Comparison of ENCODE assay signal across 1 cellular context in the genomic region with DNA sequence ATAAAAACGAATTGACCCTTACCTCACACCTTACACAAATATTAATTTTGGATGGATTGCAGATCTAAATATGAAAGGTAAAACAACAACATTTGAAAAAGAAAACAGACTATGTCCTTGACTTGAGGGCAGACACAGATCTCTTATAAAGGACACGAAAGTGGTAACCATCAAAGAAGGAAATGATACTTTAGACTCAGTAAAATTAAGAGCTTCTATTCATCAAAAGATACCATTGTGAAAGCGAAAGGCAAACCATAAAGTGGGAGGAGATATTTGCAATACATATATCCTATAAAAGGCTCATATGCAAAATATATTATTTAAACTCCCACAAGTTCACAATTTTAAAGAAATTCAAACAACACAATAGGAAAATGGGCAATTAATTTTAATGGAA.
TF ChIP-seq lines count a peak whose summit lies in the region.

No MANE protein-coding gene starts in this region.

TF ChIP-seq in GM23338, 12 proteins besides CTCF, POLR2A, EP300 and RAD21 (continued from another document):
- TF ChIP-seq, protein P1, sequence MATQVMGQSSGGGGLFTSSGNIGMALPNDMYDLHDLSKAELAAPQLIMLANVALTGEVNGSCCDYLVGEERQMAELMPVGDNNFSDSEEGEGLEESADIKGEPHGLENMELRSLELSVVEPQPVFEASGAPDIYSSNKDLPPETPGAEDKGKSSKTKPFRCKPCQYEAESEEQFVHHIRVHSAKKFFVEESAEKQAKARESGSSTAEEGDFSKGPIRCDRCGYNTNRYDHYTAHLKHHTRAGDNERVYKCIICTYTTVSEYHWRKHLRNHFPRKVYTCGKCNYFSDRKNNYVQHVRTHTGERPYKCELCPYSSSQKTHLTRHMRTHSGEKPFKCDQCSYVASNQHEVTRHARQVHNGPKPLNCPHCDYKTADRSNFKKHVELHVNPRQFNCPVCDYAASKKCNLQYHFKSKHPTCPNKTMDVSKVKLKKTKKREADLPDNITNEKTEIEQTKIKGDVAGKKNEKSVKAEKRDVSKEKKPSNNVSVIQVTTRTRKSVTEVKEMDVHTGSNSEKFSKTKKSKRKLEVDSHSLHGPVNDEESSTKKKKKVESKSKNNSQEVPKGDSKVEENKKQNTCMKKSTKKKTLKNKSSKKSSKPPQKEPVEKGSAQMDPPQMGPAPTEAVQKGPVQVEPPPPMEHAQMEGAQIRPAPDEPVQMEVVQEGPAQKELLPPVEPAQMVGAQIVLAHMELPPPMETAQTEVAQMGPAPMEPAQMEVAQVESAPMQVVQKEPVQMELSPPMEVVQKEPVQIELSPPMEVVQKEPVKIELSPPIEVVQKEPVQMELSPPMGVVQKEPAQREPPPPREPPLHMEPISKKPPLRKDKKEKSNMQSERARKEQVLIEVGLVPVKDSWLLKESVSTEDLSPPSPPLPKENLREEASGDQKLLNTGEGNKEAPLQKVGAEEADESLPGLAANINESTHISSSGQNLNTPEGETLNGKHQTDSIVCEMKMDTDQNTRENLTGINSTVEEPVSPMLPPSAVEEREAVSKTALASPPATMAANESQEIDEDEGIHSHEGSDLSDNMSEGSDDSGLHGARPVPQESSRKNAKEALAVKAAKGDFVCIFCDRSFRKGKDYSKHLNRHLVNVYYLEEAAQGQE (IDR thresholded peaks at IDR 0.05; ENCODE audit: unreplicated experiment): no peak
- no peak for TF ChIP-seq ZNF114 (CRISPR knock-in tag; IDR thresholded peaks at IDR 0.05)
- no peak for TF ChIP-seq EZH2 (IDR thresholded peaks at IDR 0.05; ENCODE audit: low read depth, unreplicated experiment)
- TF ChIP-seq, protein P2, sequence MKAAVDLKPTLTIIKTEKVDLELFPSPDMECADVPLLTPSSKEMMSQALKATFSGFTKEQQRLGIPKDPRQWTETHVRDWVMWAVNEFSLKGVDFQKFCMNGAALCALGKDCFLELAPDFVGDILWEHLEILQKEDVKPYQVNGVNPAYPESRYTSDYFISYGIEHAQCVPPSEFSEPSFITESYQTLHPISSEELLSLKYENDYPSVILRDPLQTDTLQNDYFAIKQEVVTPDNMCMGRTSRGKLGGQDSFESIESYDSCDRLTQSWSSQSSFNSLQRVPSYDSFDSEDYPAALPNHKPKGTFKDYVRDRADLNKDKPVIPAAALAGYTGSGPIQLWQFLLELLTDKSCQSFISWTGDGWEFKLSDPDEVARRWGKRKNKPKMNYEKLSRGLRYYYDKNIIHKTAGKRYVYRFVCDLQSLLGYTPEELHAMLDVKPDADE (IDR thresholded peaks at IDR 0.05): no peak
